27 cellular contexts compared by ENCODE assay signal in genomic region chrX:10033360-10034007, GRCh38.
DNase-seq lines count a peak whose midpoint lies in the region; ATAC-seq, FAIRE-seq and TF ChIP-seq lines count a peak whose summit lies in the region.
"Had no signal": no experiment of that assay in that cellular context is flagged by ENCODE, and none has a peak within 500 bp of the region (broad histone marks: within the 10 kb centered on the region; RNA-seq: fewer than 3 reads in every experiment).

No MANE protein-coding gene starts in this region.

- 70% methylated on average over 7 of the region's 7 CpGs for WGBS in HepG2 (ENCODE audit: low lambda C conversion rate)

- H3K36me3 ChIP-seq in Caco-2 (ENCODE audit: control insufficient read depth, insufficient read depth, low read length) (no peaks in the 10 kb centered on the region), HepG2 (replicated peaks in 1 of 2; ENCODE audit: control insufficient read depth in 1 of 2, insufficient read depth in 2 of 2, low read length in 2 of 2) (no peaks in the 10 kb centered on the region)
- H3K36me3 ChIP-seq: BLaER1, uterus had no signal

- H3K4me1 Mint-ChIP-seq in Caco-2 (ENCODE audit: low read depth, unreplicated experiment) = peaks cover 15% of the 10 kb centered on the region
- H3K4me1 Mint-ChIP-seq: activated CD4-positive, alpha-beta T cell treated with anti-CD3 and anti-CD28 coated beads, Interleukin-2, amount 10 ng/mL, durations not matched to agents 7 days and 5 days; neural crest cell had no signal

- H3K4me2 ChIP-seq in HepG2 (ENCODE audit: low read depth, low read length) = no peak overlapping the region; the same call in 1 of the 2 replicates
- H3K4me2 ChIP-seq: BLaER1 had no signal

- peak overlapping the region; percentile 43 for H3K27ac ChIP-seq in HepG2 (ENCODE audit: extremely low read length, insufficient read depth, low read length)
- H3K27ac ChIP-seq: BLaER1, SK-N-MC, uterus had no signal

- no peak overlapping the region for H3K4me3 Mint-ChIP-seq in Caco-2 (ENCODE audit: unreplicated experiment)
- H3K4me3 Mint-ChIP-seq: activated CD4-positive, alpha-beta T cell treated with anti-CD3 and anti-CD28 coated beads, Interleukin-2, amount 10 ng/mL, durations not matched to agents 7 days and 5 days; activated T-helper 1 cell treated with anti-CD3 and anti-CD28 coated beads, Interleukin-12 subunit alpha, Interleukin-12 subunit beta, Interleukin-2, Interleukin-4 antibody, amounts not matched to agents 30 ng/mL and 10 ng/mL and 1 ng/mL, durations not matched to agents 14 hours and 24 hours and 36 hours; central memory CD8-positive, alpha-beta T cell; neural crest cell; stimulated activated naive B cell treated with anti-CD40 and anti-IgM and Interleukin-4, amounts not matched to agents 10 μg/mL and 1 μg/mL and 100 μg/mL, for 72 hours had no signal

- CTCF ChIA-PET in Caco-2 (lab: Charles Lee) = no interaction called here
- CTCF ChIA-PET in HepG2 (lab: Yijun Ruan, JAX; ENCODE audit: low intra/inter-chr PET ratio, low total read pairs) = no interaction called here

- H3K9me3 Mint-ChIP-seq in Caco-2 (ENCODE audit: unreplicated experiment) = no peaks in the 10 kb centered on the region
- H3K9me3 Mint-ChIP-seq: activated CD4-positive, alpha-beta T cell treated with anti-CD3 and anti-CD28 coated beads, Interleukin-2, amount 10 ng/mL, durations not matched to agents 7 days and 5 days; activated T-helper 1 cell treated with anti-CD3 and anti-CD28 coated beads, Interleukin-12 subunit alpha, Interleukin-12 subunit beta, Interleukin-2, Interleukin-4 antibody, amounts not matched to agents 30 ng/mL and 10 ng/mL and 1 ng/mL, durations not matched to agents 14 hours and 24 hours and 36 hours; central memory CD8-positive, alpha-beta T cell; stimulated activated naive B cell treated with anti-CD40 and anti-IgM and Interleukin-4, amounts not matched to agents 10 μg/mL and 1 μg/mL and 100 μg/mL, for 72 hours had no signal

- TF ChIP-seq EP300 in HepG2 (IDR thresholded peaks at IDR 0.05; ENCODE audit: low read depth in 2 of 2, low read length in 2 of 2) (peak in 1 of 2 experiments; percentile 32; a peak in 1 of 4 replicates), HepG2 (CRISPR knock-in tag; IDR thresholded peaks at IDR 0.05; ENCODE audit: borderline replicate concordance) (no peak)

- H2AFZ ChIP-seq in HepG2 (ENCODE audit: low read length) = no peak overlapping the region

- H3K79me2 ChIP-seq in HepG2 (ENCODE audit: insufficient read depth, low read length) = no peaks in the 10 kb centered on the region

- H3K4me3 ChIP-seq in Caco-2 (ENCODE audit: low read depth, low read length) (no peak overlapping the region), fibroblast of villous mesenchyme (ENCODE audit: low read depth, low read length) (no peak overlapping the region), HepG2 (replicated peaks in 1 of 3; ENCODE audit: insufficient read depth in 1 of 3, low read depth in 2 of 3, low read length in 3 of 3) (no peak overlapping the region)
- H3K4me3 ChIP-seq: BLaER1, SK-N-MC, uterus had no signal

- no TSS peak for BruUV-seq in Caco-2 (replicated peaks; lab: Mats Ljungman, UMichigan)
- no TSS peak for BruUV-seq in HepG2 (replicated peaks; lab: Mats Ljungman, UMichigan)

- in situ Hi-C loops in HepG2 (cut with HindIII; ENCODE audit: extremely low pct_ligation_motif_present, low pct_unique_long_range_greater_than_20kb) = no loop called here

- no peaks in the 10 kb centered on the region for H4K20me1 ChIP-seq in HepG2 (ENCODE audit: insufficient read depth, low read length)

- H3K36me3 Mint-ChIP-seq in Caco-2 (ENCODE audit: insufficient read depth, unreplicated experiment) = peaks cover 6% of the 10 kb centered on the region

- FAIRE-seq in RCC 7860 (lab: Jason Lieb, UNC) = peak; percentile 64
- peak; percentile 40 for FAIRE-seq in HepG2 (lab: Jason Lieb, UNC)
- FAIRE-seq: H54, keratinocyte, small intestine had no signal

- ATAC-seq in HepG2 (no peak), HG03469 (IDR thresholded peaks at IDR 0.05; ENCODE audit: unreplicated experiment) (no peak), GM21576 (IDR thresholded peaks at IDR 0.05; ENCODE audit: unreplicated experiment) (no peak), HG02852 (IDR thresholded peaks at IDR 0.05; ENCODE audit: unreplicated experiment) (no peak)
- ATAC-seq: stimulated activated naive B cell treated with anti-CD40 and anti-IgM and Interleukin-4, amounts not matched to agents 10 μg/mL and 1 μg/mL and 100 μg/mL, for 72 hours had no signal

- peaks cover 21% of the 10 kb centered on the region for H3K4me1 ChIP-seq in Caco-2
- H3K4me1 ChIP-seq in HepG2 (ENCODE audit: insufficient read depth, low read length) = peaks cover 55% of the 10 kb centered on the region
- H3K4me1 ChIP-seq: uterus had no signal

- no peak overlapping the region for H3K9ac ChIP-seq in HepG2 (ENCODE audit: insufficient read depth, low read depth, low read length)
- H3K9ac ChIP-seq: BLaER1 had no signal

- TF ChIP-seq CTCF in Caco-2 (IDR thresholded peaks at IDR 0.05; ENCODE audit: insufficient read depth in 1 of 2, low read depth in 1 of 2, low read length in 1 of 2, severe bottlenecking in 1 of 2, unreplicated experiment in 1 of 2) (no peak), fibroblast of villous mesenchyme (IDR thresholded peaks at IDR 0.05; ENCODE audit: insufficient read depth, low read depth, low read length) (no peak), HepG2 (CRISPR knock-in tag; IDR thresholded peaks at IDR 0.05) (no peak)

- H3K27me3 ChIP-seq in Caco-2 (replicated peaks; ENCODE audit: control insufficient read depth, insufficient read depth, low read length) (no peaks in the 10 kb centered on the region), HepG2 (ENCODE audit: control insufficient read depth in 1 of 2, insufficient read depth in 2 of 2, low read length in 2 of 2) (no peaks in the 10 kb centered on the region)
- H3K27me3 ChIP-seq: BLaER1, uterus had no signal

- no peaks in the 10 kb centered on the region for H3K27me3 Mint-ChIP-seq in Caco-2 (ENCODE audit: insufficient read depth, unreplicated experiment)
- H3K27me3 Mint-ChIP-seq: activated CD4-positive, alpha-beta T cell treated with anti-CD3 and anti-CD28 coated beads, Interleukin-2, amount 10 ng/mL, durations not matched to agents 7 days and 5 days; central memory CD8-positive, alpha-beta T cell; stimulated activated naive B cell treated with anti-CD40 and anti-IgM and Interleukin-4, amounts not matched to agents 10 μg/mL and 1 μg/mL and 100 μg/mL, for 72 hours had no signal

- TF ChIP-seq RAD21 in HepG2 (CRISPR knock-in tag; IDR thresholded peaks at IDR 0.05) = no peak

- POLR2A ChIA-PET in Caco-2 (lab: Charles Lee) (no interaction called here), HepG2 (lab: Yijun Ruan, JAX) (interaction anchor here (0.7 to 1.2 kb wide), 2 partner anchors 16 to 68 kb away, joined by 3 to 9 read pairs; no protein-coding TSS in a partner anchor)

- H3K9me3 ChIP-seq in Caco-2 (no peaks in the 10 kb centered on the region), HepG2 (ENCODE audit: low read length) (no peaks in the 10 kb centered on the region)
- H3K9me3 ChIP-seq: BLaER1, uterus had no signal

- no peak for TF ChIP-seq POLR2A in HepG2 (IDR thresholded peaks at IDR 0.05; ENCODE audit: insufficient read depth in 1 of 2, low read depth in 2 of 2, low read length in 2 of 2)

- DNase-seq in Caco-2 (peak in 1 of 2 experiments; percentile 16), RCC 7860 (ENCODE audit: low spot score) (no peak), fibroblast of villous mesenchyme (ENCODE audit: low read depth) (peak; percentile 41), HepG2 (ENCODE audit: low spot score) (no peak)
- DNase-seq in stimulated activated CD4-positive, alpha-beta T cell treated with anti-CD3 and anti-CD28 coated beads, Interleukin-4, amount 100 ng/mL, for 4 hours = no peak
- DNase-seq: activated CD4-positive, alpha-beta T cell treated with anti-CD3 and anti-CD28 coated beads, Interleukin-2, amount 10 ng/mL, durations not matched to agents 7 days and 5 days; activated naive CD4-positive, alpha-beta T cell treated with anti-CD3 and anti-CD28 coated beads, Interleukin-2, amount 50 U/mL, for 16 hours; DMS79 treated with DMSO at 0.1 percent for 48 hours; hypothalamus; NCI-H1092; NCI-H1930; NCI-H526 treated with DMSO at 0.1 percent for 48 hours; RPMI8226; small intestine; stimulated activated naive B cell treated with anti-CD40 and anti-IgM and Interleukin-4, amounts not matched to agents 10 μg/mL and 1 μg/mL and 100 μg/mL, for 72 hours; T-helper 2 cell; uterus had no signal

- H3K27ac Mint-ChIP-seq in Caco-2 (ENCODE audit: unreplicated experiment) = peak overlapping the region; percentile 39
- H3K27ac Mint-ChIP-seq: activated CD4-positive, alpha-beta T cell treated with anti-CD3 and anti-CD28 coated beads, Interleukin-2, amount 10 ng/mL, durations not matched to agents 7 days and 5 days; activated T-helper 1 cell treated with anti-CD3 and anti-CD28 coated beads, Interleukin-12 subunit alpha, Interleukin-12 subunit beta, Interleukin-2, Interleukin-4 antibody, amounts not matched to agents 30 ng/mL and 10 ng/mL and 1 ng/mL, durations not matched to agents 14 hours and 24 hours and 36 hours had no signal

- intact Hi-C loops in Caco-2 (cut with micrococcal nuclease; ENCODE audit: unreplicated experiment) = no loop called here
- intact Hi-C loops in HepG2 (cut with micrococcal nuclease; ENCODE audit: unreplicated experiment) = no loop called here

TF ChIP-seq in HepG2, 621 proteins besides CTCF, POLR2A, EP300 and RAD21:
- no peak for TF ChIP-seq ZNF274 (CRISPR knock-in tag; IDR thresholded peaks at IDR 0.05)
- peak; percentile 62; the same call in 1 of the 2 replicates for TF ChIP-seq NFE2L2 (IDR thresholded peaks at IDR 0.05; ENCODE audit: low read length)
- peak in 1 of 2 experiments; percentile 34; a peak in 1 of 4 replicates for TF ChIP-seq MAFK (conservative IDR thresholded peaks at IDR 0.05 in 1 of 2, IDR thresholded peaks at IDR 0.05 in 1 of 2; ENCODE audit: low read length in 2 of 2)
- peak; percentile 44 for TF ChIP-seq MAFF (IDR thresholded peaks at IDR 0.05; ENCODE audit: low read depth, low read length)
- no peak for TF ChIP-seq SOX6 (IDR thresholded peaks at IDR 0.05)
- TF ChIP-seq SOX6 (CRISPR knock-in tag; IDR thresholded peaks at IDR 0.05) = 0 out of 2 replicates have a peak, but pooled peaks have one; percentile 19
